1 cellular context compared by ENCODE assay signal in genomic region chr15:100902436-100903190, GRCh38.
TF ChIP-seq lines count a peak whose summit lies in the region.

No MANE protein-coding gene starts in this region.

TF ChIP-seq in SK-N-SH treated with all-trans-retinoic acid at 6 μM for 48 hours, 23 proteins besides CTCF, POLR2A, EP300 and RAD21 (continued from another document):
- TF ChIP-seq CSRNP3 (CRISPR knock-in tag; IDR thresholded peaks at IDR 0.05) (no peak), RARB (CRISPR knock-in tag; IDR thresholded peaks at IDR 0.05) (no peak), TCF4 (CRISPR knock-in tag; IDR thresholded peaks at IDR 0.05; ENCODE audit: borderline replicate concordance) (peak; percentile 82), CREB5 (CRISPR knock-in tag; IDR thresholded peaks at IDR 0.05; ENCODE audit: low read depth) (no peak), ZC3H10 (CRISPR knock-in tag; IDR thresholded peaks at IDR 0.05) (no peak), TOX (CRISPR knock-in tag; IDR thresholded peaks at IDR 0.05; ENCODE audit: borderline replicate concordance) (no peak)
